Comparison of ENCODE assay signal across 17 cellular contexts in the genomic region with DNA sequence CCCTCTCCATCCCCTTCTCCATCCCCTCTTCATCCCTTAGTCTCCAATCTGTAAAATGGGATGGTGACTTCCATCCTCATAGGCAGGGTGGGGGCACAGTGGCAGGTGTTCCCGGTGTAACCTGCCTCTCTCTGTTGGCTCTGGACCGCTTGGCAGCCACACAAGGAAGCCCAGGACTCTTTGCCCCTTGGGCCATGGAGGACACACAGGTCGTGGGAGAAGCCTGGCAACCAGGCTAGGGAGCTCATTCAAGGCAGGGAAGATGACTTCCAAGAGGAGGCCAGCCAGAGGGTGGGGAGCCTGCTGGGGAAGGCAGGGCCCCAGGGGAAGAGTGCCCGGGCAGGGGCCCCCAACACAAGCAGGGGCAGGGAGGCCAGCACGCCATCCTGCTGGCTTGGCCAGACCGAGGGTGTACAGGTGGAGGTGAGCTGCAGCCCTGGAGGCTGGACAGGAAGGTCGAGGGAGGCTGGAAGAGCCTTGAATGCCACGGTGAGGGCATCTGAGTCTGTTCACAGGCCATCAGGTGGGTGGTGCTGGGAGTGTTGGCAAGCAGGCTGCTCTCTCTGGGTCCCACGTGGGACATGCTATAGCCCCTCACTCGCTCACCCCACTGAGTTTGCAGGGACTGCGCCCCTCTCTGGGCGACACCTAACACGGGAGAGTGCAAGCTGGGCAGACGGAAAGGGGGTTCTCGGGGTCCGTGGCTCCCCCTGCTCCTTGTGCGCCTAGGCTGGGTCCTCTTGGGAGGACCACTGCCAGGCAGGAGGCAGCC. TPM values are rescaled to one million over a fixed set of nuclear protein-coding genes. Genes with fewer than 3 reads are reported as not detected.
DNase-seq lines count a peak whose midpoint lies in the region; ATAC-seq, FAIRE-seq and TF ChIP-seq lines count a peak whose summit lies in the region.
"Had no signal": no experiment of that assay in that cellular context is flagged by ENCODE, and none has a peak within 500 bp of the region (broad histone marks: within the 10 kb centered on the region; RNA-seq: fewer than 3 reads in every experiment).

No MANE protein-coding gene starts in this region.

- peak overlapping the region; percentile 90 for H3K4ac ChIP-seq in neuronal stem cell (ENCODE audit: low read length)

- H3K4me3 Mint-ChIP-seq in T-helper 1 cell treated with Interleukin-12 subunit alpha and Interleukin-12 subunit beta and Interleukin-4 antibody, amounts not matched to agents 30 μg/mL and 1 μg/mL, for 36 hours, result no peak overlapping the region
- H3K4me3 Mint-ChIP-seq in progenitor cell of endocrine pancreas (ENCODE audit: low read depth), result no peak overlapping the region
- H3K4me3 Mint-ChIP-seq: HFFc6 had no signal

- H3K9me3 Mint-ChIP-seq in T-helper 1 cell treated with Interleukin-12 subunit alpha and Interleukin-12 subunit beta and Interleukin-4 antibody, amounts not matched to agents 30 μg/mL and 1 μg/mL, for 36 hours, result no peaks in the 10 kb centered on the region
- H3K9me3 Mint-ChIP-seq in progenitor cell of endocrine pancreas (ENCODE audit: low read depth), result no peaks in the 10 kb centered on the region
- H3K9me3 Mint-ChIP-seq: HFFc6 had no signal

- H3K14ac ChIP-seq in neuronal stem cell (ENCODE audit: low read length), result peak overlapping the region; percentile 3

- peaks cover 4% of the 10 kb centered on the region for H3K79me1 ChIP-seq in neuronal stem cell (ENCODE audit: low read depth, low read length)

- H3K27ac Mint-ChIP-seq in T-helper 1 cell treated with Interleukin-12 subunit alpha and Interleukin-12 subunit beta and Interleukin-4 antibody, amounts not matched to agents 30 μg/mL and 1 μg/mL, for 36 hours, result peak overlapping the region; percentile 76
- no peak overlapping the region for H3K27ac Mint-ChIP-seq in progenitor cell of endocrine pancreas
- H3K27ac Mint-ChIP-seq: HFFc6 had no signal

- POLR2A ChIA-PET in HCT116 (lab: Charles Lee) (no interaction called here), K562 (lab: Yijun Ruan, JAX) (no interaction called here)

- H3K23ac ChIP-seq in neuronal stem cell (ENCODE audit: low read depth, low read length, poor library complexity), result peak overlapping the region; percentile 94

- H3K4me1 Mint-ChIP-seq in T-helper 1 cell treated with Interleukin-12 subunit alpha and Interleukin-12 subunit beta and Interleukin-4 antibody, amounts not matched to agents 30 μg/mL and 1 μg/mL, for 36 hours (ENCODE audit: low read depth), result no peaks in the 10 kb centered on the region
- peaks cover 4% of the 10 kb centered on the region for H3K4me1 Mint-ChIP-seq in progenitor cell of endocrine pancreas (ENCODE audit: low read depth)

- H4K91ac ChIP-seq in neuronal stem cell (ENCODE audit: low read depth, low read length, poor library complexity), result no peak overlapping the region

- H2AFZ ChIP-seq in HCT116 (ENCODE audit: low read depth, low read length, poor library complexity, severe bottlenecking) (no peak overlapping the region), K562 (ENCODE audit: low read depth, low read length) (no peak overlapping the region), neuronal stem cell (ENCODE audit: low read length) (no peak overlapping the region)

- RAD21 ChIA-PET in HCT116 (lab: Charles Lee; ENCODE audit: low non-redundant PET in 1 of 2, low total read pairs in 2 of 2, uncharacterized antibody in 2 of 2, unreplicated experiment in 2 of 2), result no interaction called here

- no peaks in the 10 kb centered on the region for H3K9me2 ChIP-seq in HCT116 (ENCODE audit: insufficient read depth)

- peak overlapping the region; percentile 62 for H3K4me2 ChIP-seq in HCT116 (ENCODE audit: low read length)
- H3K4me2 ChIP-seq in K562 (ENCODE audit: insufficient read depth, low read length), result no peak overlapping the region
- no peak overlapping the region for H3K4me2 ChIP-seq in neuronal stem cell (ENCODE audit: insufficient read depth, low read length, poor library complexity, severe bottlenecking)

- WGBS in K562 (ENCODE audit: insufficient coverage, low coverage, missing lambda C conversion rate), result 3% methylated on average over 15 of the region's 17 CpGs
- WGBS in neuronal stem cell (ENCODE audit: extremely low coverage in 2 of 2, insufficient read length in 2 of 2, insufficient replicate concordance in 1 of 2), 2 donors, result no CpG with 5 or more reads among the region's 17 CpGs

- peak overlapping the region; percentile 80 for H3K18ac ChIP-seq in neuronal stem cell (ENCODE audit: low read length)

- H2AK5ac ChIP-seq in neuronal stem cell (ENCODE audit: low read depth, low read length), result peak overlapping the region; percentile 90

- no peaks in the 10 kb centered on the region for H3K79me2 ChIP-seq in HCT116 (ENCODE audit: insufficient read depth, low read length)
- H3K79me2 ChIP-seq in K562 (ENCODE audit: control insufficient read depth, insufficient read depth, low read length), result no peaks in the 10 kb centered on the region

- peak overlapping the region; percentile 82 for H2BK120ac ChIP-seq in neuronal stem cell (ENCODE audit: low read depth, low read length)

- H3K27ac ChIP-seq in HCT116 (ENCODE audit: low read depth, low read length) (no peak overlapping the region), K562 (ENCODE audit: extremely low read depth, low read depth, low read length) (no peak overlapping the region), neuronal stem cell (replicated peaks; ENCODE audit: low read length) (no peak overlapping the region)
- H3K27ac ChIP-seq: 22Rv1 had no signal

- H2BK15ac ChIP-seq in neuronal stem cell (ENCODE audit: low read length), result peak overlapping the region; percentile 64

- no peak for ATAC-seq in HCT116
- no peak for ATAC-seq in K562

- H4K8ac ChIP-seq in neuronal stem cell (ENCODE audit: low read depth, low read length), result no peak overlapping the region

- no peaks in the 10 kb centered on the region for H3K9me3 ChIP-seq in HCT116 (ENCODE audit: control insufficient read depth in 1 of 2, insufficient read depth in 1 of 2, low read depth in 1 of 2, low read length in 2 of 2)
- no peaks in the 10 kb centered on the region for H3K9me3 ChIP-seq in K562 (replicated peaks; ENCODE audit: control insufficient read depth, insufficient read depth, low read depth, low read length)
- peaks cover 2 to 5% of the 10 kb centered on the region in 2 donors for H3K9me3 ChIP-seq in neuronal stem cell (replicated peaks in 1 of 2; ENCODE audit: control insufficient read depth in 2 of 2, insufficient read depth in 1 of 2, low read depth in 1 of 2, low read length in 2 of 2)
- H3K9me3 ChIP-seq: MG63 had no signal

- TF ChIP-seq CTCF in HCT116 (IDR thresholded peaks at IDR 0.05 in 2 of 3, conservative IDR thresholded peaks at IDR 0.05 in 1 of 3; ENCODE audit: borderline replicate concordance in 1 of 3, insufficient read depth in 1 of 3, low read depth in 2 of 3, low read length in 2 of 3), result no peak
- no peak for TF ChIP-seq CTCF in K562 (IDR thresholded peaks at IDR 0.05 in 2 of 3, conservative IDR thresholded peaks at IDR 0.05 in 1 of 3; ENCODE audit: insufficient read depth in 2 of 3, low read depth in 1 of 3, low read length in 3 of 3)
- TF ChIP-seq CTCF in progenitor cell of endocrine pancreas (IDR thresholded peaks at IDR 0.05; ENCODE audit: unreplicated experiment), result no peak
- TF ChIP-seq CTCF in GM13977 (IDR thresholded peaks at IDR 0.05; ENCODE audit: extremely low read depth, insufficient read depth, missing control alignments), result no peak

- H3K36me3 ChIP-seq in HCT116 (ENCODE audit: control insufficient read depth in 1 of 2, insufficient read depth in 2 of 2, low read length in 2 of 2) (no peaks in the 10 kb centered on the region), K562 (ENCODE audit: control insufficient read depth, insufficient read depth, low read length) (no peaks in the 10 kb centered on the region), neuronal stem cell (replicated peaks in 1 of 2; ENCODE audit: control insufficient read depth in 2 of 2, insufficient read depth in 2 of 2, low read length in 2 of 2) (no peaks in the 10 kb centered on the region)
- H3K36me3 ChIP-seq: MG63 had no signal

- H2BK5ac ChIP-seq in neuronal stem cell (ENCODE audit: low read length), result peak overlapping the region; percentile 32

- FAIRE-seq in K562 (lab: Jason Lieb, UNC), result no peak

- H2BK12ac ChIP-seq in neuronal stem cell (ENCODE audit: low read length), result peak overlapping the region; percentile 58

- DNase-seq in T-helper 1 cell (no peak), HCT116 (ENCODE audit: low read depth, low spot score) (no peak), K562 (ENCODE audit: extremely low read depth in 1 of 4, low spot score in 3 of 4) (no peak), neuronal stem cell (ENCODE audit: low spot score) (no peak), progenitor cell of endocrine pancreas (ENCODE audit: low spot score, unreplicated experiment) (no peak), GM13977 (ENCODE audit: low spot score) (no peak), retina (no peak)
- DNase-seq: EL, HFFc6, MG63, NCI-H1092 treated with DMSO at 0.1 percent for 48 hours, NCI-H187, NCI-H69, SHP77 had no signal

- H3K9ac ChIP-seq in HCT116 (ENCODE audit: low read length) (no peak overlapping the region), K562 (ENCODE audit: insufficient read depth in 1 of 2, low read depth in 2 of 2, low read length in 2 of 2) (peak overlapping the region in 1 of 2 experiments; percentile 26; a peak in 1 of 4 replicates), neuronal stem cell (ENCODE audit: low read depth, low read length, poor library complexity) (peak overlapping the region; percentile 60)

- TF ChIP-seq EP300 in K562 (IDR thresholded peaks at IDR 0.05; ENCODE audit: low read length), result no peak

- peaks cover 3 to 15% of the 10 kb centered on the region in 2 experiments; a peak in 3 of 4 replicates for H3K4me1 ChIP-seq in HCT116 (ENCODE audit: control insufficient read depth in 1 of 2, insufficient read depth in 2 of 2, low read length in 2 of 2)
- H3K4me1 ChIP-seq in K562 (replicated peaks in 1 of 2; ENCODE audit: control insufficient read depth in 2 of 2, insufficient read depth in 2 of 2, low read length in 2 of 2), result peaks cover 8 to 61% of the 10 kb centered on the region in 2 experiments
- peaks cover 0 to 8% of the 10 kb centered on the region in 2 donors for H3K4me1 ChIP-seq in neuronal stem cell (ENCODE audit: control insufficient read depth in 2 of 2, insufficient read depth in 1 of 2, low read depth in 1 of 2, low read length in 2 of 2)

- BruUV-seq in HCT116 (replicated peaks; lab: Mats Ljungman, UMichigan) (no TSS peak), K562 (replicated peaks; lab: Mats Ljungman, UMichigan) (no TSS peak)

- intact Hi-C loops in HCT116 (cut with micrococcal nuclease) (no loop called here), K562 (cut with micrococcal nuclease) (no loop called here)

- H3K4me3 ChIP-seq in HCT116 (replicated peaks in 1 of 2; ENCODE audit: low read depth in 1 of 2, low read length in 2 of 2) (no peak overlapping the region), K562 (no peak overlapping the region), neuronal stem cell (ENCODE audit: low read length in 2 of 2) (peak overlapping the region in 1 of 2 donors; percentile 29)
- H3K4me3 ChIP-seq: MG63 had no signal

- H3K27me3 ChIP-seq in HCT116 (ENCODE audit: insufficient read depth, low read length), result no peaks in the 10 kb centered on the region
- H3K27me3 ChIP-seq in K562 (ENCODE audit: control insufficient read depth in 2 of 2, insufficient read depth in 2 of 2, low read length in 2 of 2), result peaks cover 19 to 52% of the 10 kb centered on the region in 2 experiments; a peak in 4 of 5 replicates
- peaks cover 0 to 43% (median 0%) of the 10 kb centered on the region in 3 experiments for H3K27me3 ChIP-seq in neuronal stem cell (ENCODE audit: control insufficient read depth in 3 of 3, insufficient read depth in 3 of 3, low read depth in 1 of 3, low read length in 3 of 3)
- H3K27me3 ChIP-seq: MG63 had no signal

- no peaks in the 10 kb centered on the region for H4K20me1 ChIP-seq in HCT116 (ENCODE audit: insufficient read depth)
- H4K20me1 ChIP-seq in K562 (replicated peaks; ENCODE audit: control insufficient read depth, insufficient read depth, low read length), result peaks cover 4% of the 10 kb centered on the region; the same call in 1 of the 2 replicates

- H3K36me3 Mint-ChIP-seq in T-helper 1 cell treated with Interleukin-12 subunit alpha and Interleukin-12 subunit beta and Interleukin-4 antibody, amounts not matched to agents 30 μg/mL and 1 μg/mL, for 36 hours (ENCODE audit: low read depth), result no peaks in the 10 kb centered on the region
- H3K36me3 Mint-ChIP-seq in progenitor cell of endocrine pancreas (ENCODE audit: insufficient read depth), result no peaks in the 10 kb centered on the region

- TF ChIP-seq RAD21 in HCT116 (IDR thresholded peaks at IDR 0.05; ENCODE audit: low read depth) (no peak), K562 (CRISPR knock-in tag; conservative IDR thresholded peaks at IDR 0.05 in 1 of 2, IDR thresholded peaks at IDR 0.05 in 1 of 2) (no peak)

- CTCF ChIA-PET in HCT116 (lab: Charles Lee) (no interaction called here), K562 (lab: Yijun Ruan, JAX; ENCODE audit: low intra/inter-chr PET ratio) (no interaction called here)

- H3K27me3 Mint-ChIP-seq in T-helper 1 cell treated with Interleukin-12 subunit alpha and Interleukin-12 subunit beta and Interleukin-4 antibody, amounts not matched to agents 30 μg/mL and 1 μg/mL, for 36 hours (ENCODE audit: low read depth), result no peaks in the 10 kb centered on the region
- peaks cover 42% of the 10 kb centered on the region for H3K27me3 Mint-ChIP-seq in progenitor cell of endocrine pancreas

- in situ Hi-C loops in K562 (cut with MboI) (no loop called here), GM13977 (cut with MboI; ENCODE audit: low pct_unique_long_range_greater_than_20kb, low sequenced_read_pairs, unreplicated experiment) (no loop called here)

- no peak for TF ChIP-seq POLR2A in HCT116 (IDR thresholded peaks at IDR 0.05; ENCODE audit: borderline replicate concordance, extremely low read depth, insufficient read depth, insufficient read length)
- TF ChIP-seq POLR2A in K562 (conservative IDR thresholded peaks at IDR 0.05), result no peak

- no peaks in the 10 kb centered on the region for H3K9me1 ChIP-seq in K562 (ENCODE audit: control insufficient read depth, insufficient read depth, low read length)

RNA-seq across cellular contexts. Expression of gene CTSD, which starts 15.5 kb away (rescaled TPM):
- total RNA-seq in HCT116 (2021; ENCODE audit: unreplicated experiment) (127 TPM), K562 (2014; rRNA removed) (72.3 and 87.0 TPM in 2 replicates), K562 (2014; rRNA removed; fragmentation: Illumina TruSeq; extraction: Trizol) (10.9 and 12.3 TPM in 2 replicates), K562 (2015; rRNA removed; fragmentation: Illumina TruSeq; extraction: Trizol) (40.9 and 42.3 TPM in 2 replicates), K562 (2021) (112 and 116 TPM in 2 replicates), progenitor cell of endocrine pancreas (158 and 163 TPM in 2 replicates)
- polyA plus RNA-seq in HCT116 (2012), result 131 and 176 TPM in 2 replicates
- 15.6 and 81.0 TPM in 2 replicates for total RNA-seq in K562 (2011; cell fraction: chromatin; rRNA removed; ENCODE audit: low replicate concordance)
- total RNA-seq in K562 (2011; cell fraction: nucleolus; rRNA removed), result 131 and 132 TPM in 2 replicates
- total RNA-seq in K562 (2011; cell fraction: nucleoplasm; rRNA removed), result 68.3 and 83.1 TPM in 2 replicates
- polyA plus RNA-seq in K562 (2011; rRNA removed) (21.7 and 37.1 TPM in 2 replicates), K562 (2014; fragmentation: Illumina TruSeq; extraction: Trizol) (66.8 and 111 TPM in 2 replicates), K562 (2014; fragmentation: Nextera tagmentation; extraction: Ambion mirVana) (1 to 10 TPM; 1.0 to 3.7 TPM), K562 (2014; rRNA removed) (40.5 and 46.8 TPM in 2 replicates)
- polyA plus RNA-seq in K562 (2011; cell fraction: cytosol; rRNA removed), result 39.6 and 74.7 TPM in 2 replicates
- polyA plus RNA-seq in K562 (2011; cell fraction: nucleus; rRNA removed), result 22.7 and 35.2 TPM in 2 replicates
- 84.2 and 325 TPM in 2 replicates for polyA plus RNA-seq in K562 (2012)
- polyA minus RNA-seq in K562 (2011; rRNA and poly(A)+ RNA removed), result 12.8 and 17.9 TPM in 2 replicates
- polyA minus RNA-seq in K562 (2011; cell fraction: cytosol; rRNA and poly(A)+ RNA removed), result 46.3 and 49.3 TPM in 2 replicates
- 10.1 and 11.1 TPM in 2 replicates for polyA minus RNA-seq in K562 (2011; cell fraction: nucleus; rRNA and poly(A)+ RNA removed)
- polyA plus RNA-seq in neuronal stem cell (2013, experiment 1 of 2), result 48.8 TPM
- 46.1 TPM for polyA plus RNA-seq in neuronal stem cell (2013, experiment 2 of 2)

RNA-seq across cellular contexts. Expression of gene IFITM10, which starts 28.8 kb away (rescaled TPM):
- total RNA-seq in HCT116 (2021; ENCODE audit: unreplicated experiment) (1.9 TPM), K562 (2014; rRNA removed) (0.09 TPM in 1 of 2 replicates, not detected in the other), K562 (2014; rRNA removed; fragmentation: Illumina TruSeq; extraction: Trizol) (not detected in 2 replicates), K562 (2015; rRNA removed; fragmentation: Illumina TruSeq; extraction: Trizol) (not detected in 2 replicates), K562 (2021) (0.13 TPM in 1 of 2 replicates, not detected in the other), progenitor cell of endocrine pancreas (1.2 TPM in 2 replicates)
- 0.23 and 0.29 TPM in 2 replicates for polyA plus RNA-seq in HCT116 (2012)
- total RNA-seq in K562 (2011; cell fraction: chromatin; rRNA removed; ENCODE audit: low replicate concordance), result 0.21 and 0.23 TPM in 2 replicates
- total RNA-seq in K562 (2011; cell fraction: nucleolus; rRNA removed), result 0.26 and 0.33 TPM in 2 replicates
- total RNA-seq in K562 (2011; cell fraction: nucleoplasm; rRNA removed), result 0.37 TPM in 1 of 2 replicates, not detected in the other
- polyA plus RNA-seq in K562 (2011; rRNA removed) (not detected in 2 replicates), K562 (2014; fragmentation: Illumina TruSeq; extraction: Trizol) (not detected in 2 replicates), K562 (2014; fragmentation: Nextera tagmentation; extraction: Ambion mirVana) (not detected), K562 (2014; rRNA removed) (0.08 TPM in 1 of 2 replicates, not detected in the other)
- not detected in 2 replicates for polyA plus RNA-seq in K562 (2011; cell fraction: cytosol; rRNA removed)
- polyA plus RNA-seq in K562 (2011; cell fraction: nucleus; rRNA removed), result 0.16 TPM in 1 of 2 replicates, not detected in the other
- polyA plus RNA-seq in K562 (2012), result 0.09 and 0.15 TPM in 2 replicates
- not detected in 2 replicates for polyA minus RNA-seq in K562 (2011; rRNA and poly(A)+ RNA removed)
- polyA minus RNA-seq in K562 (2011; cell fraction: cytosol; rRNA and poly(A)+ RNA removed), result not detected in 2 replicates
- polyA minus RNA-seq in K562 (2011; cell fraction: nucleus; rRNA and poly(A)+ RNA removed), result not detected in 2 replicates
- 0.40 TPM for polyA plus RNA-seq in neuronal stem cell (2013, experiment 1 of 2)
- 0.39 TPM for polyA plus RNA-seq in neuronal stem cell (2013, experiment 2 of 2)

RNA-seq across cellular contexts. Expression of gene SYT8, which starts 55.6 kb away (rescaled TPM):
- 1.0 TPM for total RNA-seq in HCT116 (2021; ENCODE audit: unreplicated experiment)
- polyA plus RNA-seq in HCT116 (2012), result 0.39 and 0.72 TPM in 2 replicates
- not detected in 2 replicates for total RNA-seq in K562 (2011; cell fraction: chromatin; rRNA removed; ENCODE audit: low replicate concordance)
- total RNA-seq in K562 (2011; cell fraction: nucleolus; rRNA removed), result not detected in 2 replicates
- total RNA-seq in K562 (2011; cell fraction: nucleoplasm; rRNA removed), result not detected in 2 replicates
- total RNA-seq in K562 (2014; rRNA removed), result not detected in 2 replicates
- not detected in 2 replicates for total RNA-seq in K562 (2014; rRNA removed; fragmentation: Illumina TruSeq; extraction: Trizol)
- total RNA-seq in K562 (2015; rRNA removed; fragmentation: Illumina TruSeq; extraction: Trizol), result not detected in 2 replicates
- total RNA-seq in K562 (2021), result not detected in 2 replicates
- not detected in 2 replicates for polyA plus RNA-seq in K562 (2011; rRNA removed)
- polyA plus RNA-seq in K562 (2011; cell fraction: cytosol; rRNA removed), result not detected in 2 replicates
- polyA plus RNA-seq in K562 (2011; cell fraction: nucleus; rRNA removed), result not detected in 2 replicates
- polyA plus RNA-seq in K562 (2012), result not detected in 2 replicates
- not detected in 2 replicates for polyA plus RNA-seq in K562 (2014; fragmentation: Illumina TruSeq; extraction: Trizol)
- not detected for polyA plus RNA-seq in K562 (2014; fragmentation: Nextera tagmentation; extraction: Ambion mirVana)
- not detected in 2 replicates for polyA plus RNA-seq in K562 (2014; rRNA removed)
- polyA minus RNA-seq in K562 (2011; rRNA and poly(A)+ RNA removed), result not detected in 2 replicates
- polyA minus RNA-seq in K562 (2011; cell fraction: cytosol; rRNA and poly(A)+ RNA removed), result not detected in 2 replicates
- polyA minus RNA-seq in K562 (2011; cell fraction: nucleus; rRNA and poly(A)+ RNA removed), result not detected in 2 replicates
- polyA plus RNA-seq in neuronal stem cell (2013, experiment 1 of 2), result not detected
- polyA plus RNA-seq in neuronal stem cell (2013, experiment 2 of 2), result not detected
- 0.69 and 1.5 TPM in 2 replicates for total RNA-seq in progenitor cell of endocrine pancreas
- total RNA-seq: HFFc6 had no signal
- polyA plus RNA-seq: BJ had no signal

RNA-seq across cellular contexts. Expression of gene TNNI2, which starts 59.6 kb away (rescaled TPM):
- total RNA-seq in HCT116 (2021; ENCODE audit: unreplicated experiment) (not detected), K562 (2014; rRNA removed) (not detected in 2 replicates), K562 (2014; rRNA removed; fragmentation: Illumina TruSeq; extraction: Trizol) (not detected in 2 replicates), K562 (2015; rRNA removed; fragmentation: Illumina TruSeq; extraction: Trizol) (not detected in 2 replicates), K562 (2021) (not detected in 2 replicates), progenitor cell of endocrine pancreas (0.55 and 0.69 TPM in 2 replicates)
- 0.15 and 0.34 TPM in 2 replicates for polyA plus RNA-seq in HCT116 (2012)
- total RNA-seq in K562 (2011; cell fraction: chromatin; rRNA removed; ENCODE audit: low replicate concordance), result not detected in 2 replicates
- total RNA-seq in K562 (2011; cell fraction: nucleolus; rRNA removed), result not detected in 2 replicates
- total RNA-seq in K562 (2011; cell fraction: nucleoplasm; rRNA removed), result not detected in 2 replicates
- polyA plus RNA-seq in K562 (2011; rRNA removed) (not detected in 2 replicates), K562 (2014; fragmentation: Illumina TruSeq; extraction: Trizol) (not detected in 2 replicates), K562 (2014; fragmentation: Nextera tagmentation; extraction: Ambion mirVana) (not detected), K562 (2014; rRNA removed) (not detected in 2 replicates)
- polyA plus RNA-seq in K562 (2011; cell fraction: cytosol; rRNA removed), result 0.13 TPM in 1 of 2 replicates, not detected in the other
- polyA plus RNA-seq in K562 (2011; cell fraction: nucleus; rRNA removed), result 0.32 TPM in 1 of 2 replicates, not detected in the other
- not detected in 2 replicates for polyA plus RNA-seq in K562 (2012)
- not detected in 2 replicates for polyA minus RNA-seq in K562 (2011; rRNA and poly(A)+ RNA removed)
- not detected in 2 replicates for polyA minus RNA-seq in K562 (2011; cell fraction: cytosol; rRNA and poly(A)+ RNA removed)
- polyA minus RNA-seq in K562 (2011; cell fraction: nucleus; rRNA and poly(A)+ RNA removed), result not detected in 2 replicates
- 0.13 TPM for polyA plus RNA-seq in neuronal stem cell (2013, experiment 1 of 2)
- not detected for polyA plus RNA-seq in neuronal stem cell (2013, experiment 2 of 2)
- total RNA-seq: HFFc6 had no signal
- polyA plus RNA-seq: BJ had no signal
